Comparison of ENCODE assay signal across 6 cellular contexts in genomic region chr9:35659340-35659739, GRCh38. TPM values are rescaled to one million over a fixed set of nuclear protein-coding genes. Genes with fewer than 3 reads are reported as not detected.
DNase-seq lines count a peak whose midpoint lies in the region; ATAC-seq and TF ChIP-seq lines count a peak whose summit lies in the region.

No MANE protein-coding gene starts in this region.

- ATAC-seq in GM19452 (IDR thresholded peaks at IDR 0.05; ENCODE audit: unreplicated experiment) = no peak

- H3K27me3 Mint-ChIP-seq in activated T-cell treated with anti-CD3 and anti-CD28 coated beads, Interleukin-2, amount 50 U/mL, for 24 hours = peaks cover 3% of the 10 kb centered on the region
- peaks cover 6% of the 10 kb centered on the region for H3K27me3 Mint-ChIP-seq in type B pancreatic cell

- H3K4me3 Mint-ChIP-seq in activated T-cell treated with anti-CD3 and anti-CD28 coated beads, Interleukin-2, amount 50 U/mL, for 24 hours = peak overlapping the region; percentile 86
- H3K4me3 Mint-ChIP-seq in type B pancreatic cell = peak overlapping the region; percentile 86

- H3K4me1 Mint-ChIP-seq in activated T-cell treated with anti-CD3 and anti-CD28 coated beads, Interleukin-2, amount 50 U/mL, for 24 hours (ENCODE audit: low read depth) = peaks cover 78% of the 10 kb centered on the region
- peaks cover 55% of the 10 kb centered on the region for H3K4me1 Mint-ChIP-seq in type B pancreatic cell (ENCODE audit: unreplicated experiment)

- DNase-seq in activated T-cell treated with anti-CD3 and anti-CD28 coated beads, Interleukin-2, amount 50 U/mL, for 24 hours = no peak
- no peak for DNase-seq in activated T-cell treated with anti-CD3 and anti-CD28 coated beads, Interleukin-2, amount 50 U/mL, for 1 hour
- DNase-seq in fibroblast of villous mesenchyme (ENCODE audit: low read depth) (peak; percentile 56), type B pancreatic cell (ENCODE audit: extremely low spot score, unreplicated experiment) (no peak), middle frontal gyrus (ENCODE audit: extremely low spot score, low spot score) (no peak)

- peak overlapping the region; percentile 86 for H3K4me3 ChIP-seq in fibroblast of villous mesenchyme (ENCODE audit: low read depth, low read length)

- no peak for TF ChIP-seq CTCF in fibroblast of villous mesenchyme (IDR thresholded peaks at IDR 0.05; ENCODE audit: insufficient read depth, low read depth, low read length)
- TF ChIP-seq CTCF in type B pancreatic cell (conservative IDR thresholded peaks at IDR 0.05) = no peak

- peak overlapping the region; percentile 100 for H3K27ac Mint-ChIP-seq in activated T-cell treated with anti-CD3 and anti-CD28 coated beads, Interleukin-2, amount 50 U/mL, for 24 hours
- peak overlapping the region; percentile 99 for H3K27ac Mint-ChIP-seq in type B pancreatic cell

- no peaks in the 10 kb centered on the region for H3K9me3 Mint-ChIP-seq in activated T-cell treated with anti-CD3 and anti-CD28 coated beads, Interleukin-2, amount 50 U/mL, for 24 hours
- H3K9me3 Mint-ChIP-seq in type B pancreatic cell = no peaks in the 10 kb centered on the region

- peaks cover 49% of the 10 kb centered on the region for H3K36me3 Mint-ChIP-seq in activated T-cell treated with anti-CD3 and anti-CD28 coated beads, Interleukin-2, amount 50 U/mL, for 24 hours (ENCODE audit: low read depth)
- H3K36me3 Mint-ChIP-seq in type B pancreatic cell = peaks cover 12% of the 10 kb centered on the region

RNA-seq across cellular contexts. Expression of gene CCDC107, which starts 1.2 kb away (rescaled TPM):
- total RNA-seq in fibroblast of villous mesenchyme (18.1 and 18.7 TPM in 2 replicates), type B pancreatic cell (ENCODE audit: low replicate concordance) (15.6 and 17.2 TPM in 2 replicates)

RNA-seq across cellular contexts. Expression of gene RMRP, which starts 1.5 kb away (rescaled TPM):
- total RNA-seq in fibroblast of villous mesenchyme (103,191 and 163,599 TPM in 2 replicates), type B pancreatic cell (ENCODE audit: low replicate concordance) (16,039 and 18,328 TPM in 2 replicates)

RNA-seq across cellular contexts. Expression of gene ARHGEF39, which starts 5.7 kb away (rescaled TPM):
- total RNA-seq in fibroblast of villous mesenchyme (0.97 and 3.0 TPM in 2 replicates), type B pancreatic cell (ENCODE audit: low replicate concordance) (7.1 and 14.2 TPM in 2 replicates)

RNA-seq across cellular contexts. Expression of gene SIT1, which starts 8.6 kb away (rescaled TPM):
- total RNA-seq in fibroblast of villous mesenchyme = under 0.01 TPM in 1 of 2 replicates, not detected in the other
- total RNA-seq in type B pancreatic cell (ENCODE audit: low replicate concordance) = not detected in 2 replicates

RNA-seq across cellular contexts. Expression of gene CA9, which starts 14.4 kb away (rescaled TPM):
- total RNA-seq in fibroblast of villous mesenchyme (under 0.01 TPM in 1 of 2 replicates, not detected in the other), type B pancreatic cell (ENCODE audit: low replicate concordance) (1.5 TPM in 1 of 2 replicates, not detected in the other)
